In genomic region chr11:30329150-30329940, GRCh38 we compare ENCODE assay signal across 20 cellular contexts. TPM values are rescaled to one million over a fixed set of nuclear protein-coding genes. Genes with fewer than 3 reads are reported as not detected.
DNase-seq lines count a peak whose midpoint lies in the region; ATAC-seq and TF ChIP-seq lines count a peak whose summit lies in the region.
"Had no signal": no experiment of that assay in that cellular context is flagged by ENCODE, and none has a peak within 500 bp of the region (broad histone marks: within the 10 kb centered on the region; RNA-seq: fewer than 3 reads in every experiment).

No MANE protein-coding gene starts in this region.

- TF ChIP-seq CTCF in SU-DHL-6 (IDR thresholded peaks at IDR 0.05; ENCODE audit: insufficient read depth, low read length, poor library complexity, severe bottlenecking), result no peak
- no peak for TF ChIP-seq CTCF in smooth muscle cell (IDR thresholded peaks at IDR 0.05; ENCODE audit: borderline replicate concordance, insufficient read depth, poor library complexity, severe bottlenecking)
- no peak for TF ChIP-seq CTCF in tibial nerve (IDR thresholded peaks at IDR 0.05)

- H3K36me3 ChIP-seq in SU-DHL-6 (ENCODE audit: low read length) (peaks cover 46% of the 10 kb centered on the region; the same call in 1 of the 2 replicates), smooth muscle cell (ENCODE audit: low read depth) (peaks cover 1% of the 10 kb centered on the region), tibial nerve (peaks cover 0 to 22% (median 0%) of the 10 kb centered on the region in 3 donors)
- H3K36me3 ChIP-seq: prostate gland had no signal

- no peak for TF ChIP-seq EP300 in tibial nerve (IDR thresholded peaks at IDR 0.05)

- CTCF ChIA-PET in activated CD8-positive, alpha-beta memory T cell treated with anti-CD3 and anti-CD28 coated beads, Interleukin-2, amount 10 ng/mL, durations not matched to agents 7 days and 5 days (lab: Charles Lee), result no interaction called here

- ATAC-seq in activated CD8-positive, alpha-beta memory T cell treated with anti-CD3 and anti-CD28 coated beads, Interleukin-2, amount 10 ng/mL, durations not matched to agents 7 days and 5 days, result no peak

- H3K27ac Mint-ChIP-seq in activated CD8-positive, alpha-beta memory T cell treated with anti-CD3 and anti-CD28 coated beads, Interleukin-2, amount 10 ng/mL, durations not matched to agents 7 days and 5 days, result peak overlapping the region; percentile 45
- H3K27ac Mint-ChIP-seq: T-helper 2 cell treated with Interferon-gamma antibody and Interleukin-4, amounts not matched to agents 5 μg/mL and 100 μg/mL, for 36 hours had no signal

- H3K4me1 ChIP-seq in smooth muscle cell (ENCODE audit: low read depth) (peaks cover 10% of the 10 kb centered on the region), tibial nerve (peaks cover 0 to 48% (median 15%) of the 10 kb centered on the region in 4 donors)
- H3K4me1 ChIP-seq: prostate gland had no signal

- TF ChIP-seq POLR2A in tibial nerve (IDR thresholded peaks at IDR 0.05), result no peak

- DNase-seq in activated CD8-positive, alpha-beta memory T cell treated with anti-CD3 and anti-CD28 coated beads, Interleukin-2, amount 10 ng/mL, durations not matched to agents 7 days and 5 days, result no peak
- no peak for DNase-seq in activated CD8-positive, alpha-beta memory T cell treated with anti-CD3 and anti-CD28 coated beads, Interleukin-2, amount 50 U/mL, for 48 hours
- peak; percentile 11 for DNase-seq in fibroblast of peridontal ligament (ENCODE audit: extremely low read depth)
- no peak for DNase-seq in smooth muscle cell (lab: John Stamatoyannopoulos, UW; ENCODE audit: unreplicated experiment)
- no peak for DNase-seq in tibial nerve (ENCODE audit: low spot score in 2 of 2)
- DNase-seq in NCI-H526 (lab: John Stamatoyannopoulos, UW), result no peak
- no peak for DNase-seq in dermis blood vessel endothelial cell
- DNase-seq: ACHN; cortex of kidney; erythroblast; glutamatergic neuron; NCI-H1694 treated with DMSO at 0.1 percent for 48 hours; NCI-H345; SHP77; stimulated activated naive CD4-positive, alpha-beta T cell had no signal

- no peaks in the 10 kb centered on the region for H3K9me3 ChIP-seq in SU-DHL-6 (ENCODE audit: insufficient read depth, low read length)
- H3K9me3 ChIP-seq in smooth muscle cell (replicated peaks; ENCODE audit: low read depth), result no peaks in the 10 kb centered on the region
- H3K9me3 ChIP-seq in tibial nerve, result no peaks in the 10 kb centered on the region
- H3K9me3 ChIP-seq: prostate gland, vagina had no signal

- H3K27ac ChIP-seq in SU-DHL-6 (ENCODE audit: low read depth, low read length) (peak overlapping the region; percentile 24; the same call in 1 of the 2 replicates), smooth muscle cell (ENCODE audit: low read depth) (peak overlapping the region; percentile 25), tibial nerve (no peak overlapping the region)
- H3K27ac ChIP-seq: prostate gland, vagina had no signal

- H3K27me3 ChIP-seq in SU-DHL-6 (ENCODE audit: low read length), result no peaks in the 10 kb centered on the region
- H3K27me3 ChIP-seq in smooth muscle cell (ENCODE audit: low read depth), result no peaks in the 10 kb centered on the region
- H3K27me3 ChIP-seq in tibial nerve, result no peaks in the 10 kb centered on the region
- H3K27me3 ChIP-seq: vagina had no signal

- H3F3A ChIP-seq in SU-DHL-6 (ENCODE audit: insufficient read depth) (peaks cover 9% of the 10 kb centered on the region; the same call in 1 of the 2 replicates), smooth muscle cell (ENCODE audit: low read depth) (no peaks in the 10 kb centered on the region)

- peaks cover 80% of the 10 kb centered on the region for H3K79me2 ChIP-seq in SU-DHL-6 (ENCODE audit: insufficient read depth, low read length)
- H3K79me2 ChIP-seq in smooth muscle cell (ENCODE audit: low read depth), result peaks cover 68% of the 10 kb centered on the region

- H3K27me3 Mint-ChIP-seq in activated CD8-positive, alpha-beta memory T cell treated with anti-CD3 and anti-CD28 coated beads, Interleukin-2, amount 10 ng/mL, durations not matched to agents 7 days and 5 days, result no peaks in the 10 kb centered on the region

- no peaks in the 10 kb centered on the region for H3K9me3 Mint-ChIP-seq in activated CD8-positive, alpha-beta memory T cell treated with anti-CD3 and anti-CD28 coated beads, Interleukin-2, amount 10 ng/mL, durations not matched to agents 7 days and 5 days (ENCODE audit: low read depth)
- H3K9me3 Mint-ChIP-seq: nephron; T-helper 2 cell treated with Interferon-gamma antibody and Interleukin-4, amounts not matched to agents 5 μg/mL and 100 μg/mL, for 36 hours had no signal

- H3K9ac ChIP-seq in SU-DHL-6 (ENCODE audit: low read length) (no peak overlapping the region), smooth muscle cell (ENCODE audit: low read depth) (no peak overlapping the region)

- H3K4me2 ChIP-seq in SU-DHL-6 (ENCODE audit: low read depth, low read length, poor library complexity, severe bottlenecking) (peak overlapping the region; percentile 32), smooth muscle cell (peak overlapping the region; percentile 49)

- H2AFZ ChIP-seq in SU-DHL-6 (ENCODE audit: low read depth, low read length, severe bottlenecking), result no peak overlapping the region
- H2AFZ ChIP-seq in smooth muscle cell (ENCODE audit: low read depth), result no peak overlapping the region

- no peak overlapping the region for H3K4me3 Mint-ChIP-seq in activated CD8-positive, alpha-beta memory T cell treated with anti-CD3 and anti-CD28 coated beads, Interleukin-2, amount 10 ng/mL, durations not matched to agents 7 days and 5 days

- peaks cover 49% of the 10 kb centered on the region for H3K4me1 Mint-ChIP-seq in activated CD8-positive, alpha-beta memory T cell treated with anti-CD3 and anti-CD28 coated beads, Interleukin-2, amount 10 ng/mL, durations not matched to agents 7 days and 5 days

- H3K36me3 Mint-ChIP-seq in activated CD8-positive, alpha-beta memory T cell treated with anti-CD3 and anti-CD28 coated beads, Interleukin-2, amount 10 ng/mL, durations not matched to agents 7 days and 5 days, result peaks cover 44% of the 10 kb centered on the region

- no peak overlapping the region for H3K4me3 ChIP-seq in SU-DHL-6 (ENCODE audit: insufficient read depth, low read length, poor library complexity, severe bottlenecking)
- H3K4me3 ChIP-seq in smooth muscle cell, result no peak overlapping the region
- H3K4me3 ChIP-seq in tibial nerve, result no peak overlapping the region
- H3K4me3 ChIP-seq: prostate gland, vagina had no signal

- 85% methylated on average over 4 of the region's 4 CpGs for WGBS in smooth muscle cell (ENCODE audit: low lambda C conversion rate)
- 53 to 55% methylated on average over 4 of the region's 4 CpGs for WGBS in tibial nerve, 2 donors

- peaks cover 17% of the 10 kb centered on the region for H4K20me1 ChIP-seq in SU-DHL-6 (ENCODE audit: low read depth, low read length)
- peaks cover 38% of the 10 kb centered on the region for H4K20me1 ChIP-seq in smooth muscle cell (ENCODE audit: low read depth)

- H3K9me2 ChIP-seq in SU-DHL-6 (replicated peaks; ENCODE audit: insufficient read depth, low read length), result no peaks in the 10 kb centered on the region

RNA-seq across cellular contexts. Expression of gene ARL14EP, which starts 6.4 kb away (rescaled TPM):
- total RNA-seq in activated CD8-positive, alpha-beta memory T cell treated with anti-CD3 and anti-CD28 coated beads, Interleukin-2, amount 10 ng/mL, durations not matched to agents 7 days and 5 days, result 10 to 100 TPM; 28.3 to 36.1 TPM
- 19.7 and 32.0 TPM in 2 replicates for total RNA-seq in smooth muscle cell
- 20.7 and 23.4 TPM in 2 replicates for polyA plus RNA-seq in smooth muscle cell
- 10 to 100 TPM; 12.1 to 20.8 (median 16.1) TPM for total RNA-seq in tibial nerve
- 22.0 and 27.6 TPM in 2 replicates for total RNA-seq in dermis blood vessel endothelial cell

Comparison
In these comparisons a context has a peak if more than half of its experiments do, and no peak if none do; other contexts are left out.
1. H3K27ac ChIP-seq: peak in SU-DHL-6 (single experiment) and smooth muscle cell (single experiment); none in tibial nerve (0 of 4).